Comparison of ENCODE assay signal across 13 cellular contexts in the genomic region with DNA sequence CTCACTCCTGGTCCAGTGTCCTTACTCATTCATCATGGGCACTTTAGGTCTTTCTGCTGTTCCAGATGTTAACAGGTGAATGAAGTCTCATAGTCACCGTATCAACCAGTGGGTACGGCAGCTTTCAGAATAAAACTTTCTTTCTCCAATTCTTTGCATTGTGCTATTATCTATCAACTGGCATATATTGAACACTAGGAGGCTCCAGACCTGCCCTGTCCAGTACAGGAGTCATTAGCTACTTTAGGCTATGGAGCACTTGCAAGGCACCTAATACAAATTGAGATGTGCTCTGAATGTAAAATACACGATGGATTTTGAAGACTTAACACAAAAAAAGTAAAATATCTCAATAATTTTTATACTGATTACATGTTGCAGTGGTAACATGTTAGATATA. TPM values are rescaled to one million over a fixed set of nuclear protein-coding genes. Genes with fewer than 3 reads are reported as not detected.
DNase-seq lines count a peak whose midpoint lies in the region; ATAC-seq and TF ChIP-seq lines count a peak whose summit lies in the region.
"Had no signal": no experiment of that assay in that cellular context is flagged by ENCODE, and none has a peak within 500 bp of the region (broad histone marks: within the 10 kb centered on the region; RNA-seq: fewer than 3 reads in every experiment).

No MANE protein-coding gene starts in this region.

- no peaks in the 10 kb centered on the region for H3K79me2 ChIP-seq in OCI-LY1 (ENCODE audit: insufficient read depth, low read length)

- CTCF ChIA-PET in HEK293T (lab: Yijun Ruan, JAX) = interaction anchor here (1.0 kb wide), 1 partner anchor 45 kb away, joined by 4 read pairs; no protein-coding TSS in a partner anchor

- peaks cover 8% of the 10 kb centered on the region for H3K4me1 Mint-ChIP-seq in endodermal cell
- H3K4me1 Mint-ChIP-seq: activated CD4-positive, alpha-beta memory T cell treated with anti-CD3 and anti-CD28 coated beads, Interleukin-2, amount 10 ng/mL, durations not matched to agents 7 days and 5 days had no signal

- H3K4me3 Mint-ChIP-seq in endodermal cell = no peak overlapping the region
- H3K4me3 Mint-ChIP-seq: activated CD4-positive, alpha-beta memory T cell treated with anti-CD3 and anti-CD28 coated beads, Interleukin-2, amount 10 ng/mL, durations not matched to agents 7 days and 5 days had no signal

- POLR2A ChIA-PET in HEK293T (lab: Yijun Ruan, JAX) = no interaction called here

- H3F3A ChIP-seq in OCI-LY1 (ENCODE audit: insufficient read depth, low read length) = peaks cover 6% of the 10 kb centered on the region

- no peak overlapping the region for H2AFZ ChIP-seq in OCI-LY1 (ENCODE audit: low read length)

- intact Hi-C loops in left ventricle myocardium superior (cut with micrococcal nuclease) = no loop called here

- H3K27me3 ChIP-seq in cardiac muscle cell = no peaks in the 10 kb centered on the region
- no peaks in the 10 kb centered on the region for H3K27me3 ChIP-seq in OCI-LY1 (ENCODE audit: insufficient read depth, low read length)
- H3K27me3 ChIP-seq in endodermal cell (ENCODE audit: control insufficient read depth, insufficient read depth, low read length, poor library complexity, severe bottlenecking) = no peaks in the 10 kb centered on the region
- H3K27me3 ChIP-seq: SJSA1 had no signal

- H3K9me3 ChIP-seq in cardiac muscle cell (ENCODE audit: low read depth) (no peaks in the 10 kb centered on the region), OCI-LY1 (ENCODE audit: low read length) (no peaks in the 10 kb centered on the region), endodermal cell (ENCODE audit: control insufficient read depth, low read length) (peaks cover 47% of the 10 kb centered on the region)
- H3K9me3 ChIP-seq: SJSA1 had no signal

- H3K9me2 ChIP-seq in OCI-LY1 (ENCODE audit: low read depth, low read length) = no peaks in the 10 kb centered on the region

- H4K20me1 ChIP-seq in OCI-LY1 (ENCODE audit: insufficient read depth, low read length) = no peaks in the 10 kb centered on the region

- H3K9ac ChIP-seq in OCI-LY1 (ENCODE audit: low read length) = no peak overlapping the region
- H3K9ac ChIP-seq in endodermal cell (ENCODE audit: extremely low read depth, low read length, poor library complexity, severe bottlenecking) = no peak overlapping the region

- H3K4me2 ChIP-seq in OCI-LY1 (ENCODE audit: low read length) = no peak overlapping the region

- H3K9me3 Mint-ChIP-seq in endodermal cell = peaks cover 46% of the 10 kb centered on the region

- no peaks in the 10 kb centered on the region for H3K4me1 ChIP-seq in cardiac muscle cell (ENCODE audit: low read depth)
- peaks cover 19% of the 10 kb centered on the region for H3K4me1 ChIP-seq in OCI-LY1 (ENCODE audit: insufficient read depth, low read length, severe bottlenecking)
- H3K4me1 ChIP-seq in endodermal cell (ENCODE audit: control insufficient read depth, insufficient read depth, low read length) = no peaks in the 10 kb centered on the region
- H3K4me1 ChIP-seq: SJSA1 had no signal

- no peak overlapping the region for H3K27ac ChIP-seq in cardiac muscle cell
- no peak overlapping the region for H3K27ac ChIP-seq in OCI-LY1 (ENCODE audit: low read depth, low read length, poor library complexity, severe bottlenecking)
- no peak overlapping the region for H3K27ac ChIP-seq in endodermal cell (ENCODE audit: low read depth, low read length)
- H3K27ac ChIP-seq: SJSA1 had no signal

- TF ChIP-seq CTCF in cardiac muscle cell (IDR thresholded peaks at IDR 0.05; ENCODE audit: low read depth, low read length) (peak; percentile 18), OCI-LY1 (IDR thresholded peaks at IDR 0.05; ENCODE audit: low read length) (peak; percentile 14; the same call in 1 of the 2 replicates), endodermal cell (conservative IDR thresholded peaks at IDR 0.05) (peak; percentile 46)

- no peaks in the 10 kb centered on the region for H3K27me3 Mint-ChIP-seq in endodermal cell (ENCODE audit: insufficient read depth)
- H3K27me3 Mint-ChIP-seq: activated CD4-positive, alpha-beta memory T cell treated with anti-CD3 and anti-CD28 coated beads, Interleukin-2, amount 10 ng/mL, durations not matched to agents 7 days and 5 days had no signal

- no peak for ATAC-seq in left ventricle myocardium superior
- ATAC-seq in GM21717 (IDR thresholded peaks at IDR 0.05; ENCODE audit: unreplicated experiment) = no peak

- peaks cover 13% of the 10 kb centered on the region for H3K36me3 ChIP-seq in cardiac muscle cell
- H3K36me3 ChIP-seq in OCI-LY1 (ENCODE audit: insufficient read depth, low read length) = peaks cover 31% of the 10 kb centered on the region
- peaks cover 43% of the 10 kb centered on the region for H3K36me3 ChIP-seq in endodermal cell (ENCODE audit: control insufficient read depth, insufficient read depth, low read length)
- H3K36me3 ChIP-seq: SJSA1 had no signal

- WGBS in endodermal cell (ENCODE audit: insufficient coverage in 1 of 2, insufficient read length in 1 of 2), 2 experiments = 94 to 96% methylated on average over 2 of the region's 3 CpGs

- no peak for DNase-seq in cardiac muscle cell (ENCODE audit: low read depth in 1 of 2, low spot score in 1 of 2)
- no peak for DNase-seq in left ventricle myocardium superior
- DNase-seq in endodermal cell = no peak
- no peak for DNase-seq in NCI-H1092 (lab: John Stamatoyannopoulos, UW)
- DNase-seq in NCI-H2227 (lab: John Stamatoyannopoulos, UW; ENCODE audit: unreplicated experiment) = no peak
- no peak for DNase-seq in HEK293T (ENCODE audit: extremely low spot score)
- DNase-seq: activated CD4-positive, alpha-beta memory T cell treated with anti-CD3 and anti-CD28 coated beads, Interleukin-2, amount 10 ng/mL, durations not matched to agents 7 days and 5 days; Calu3; NCI-H2081 treated with DMSO at 0.1 percent for 48 hours had no signal

- H3K36me3 Mint-ChIP-seq in endodermal cell (ENCODE audit: low read depth) = peaks cover 70% of the 10 kb centered on the region

- no peak overlapping the region for H3K27ac Mint-ChIP-seq in endodermal cell
- H3K27ac Mint-ChIP-seq: activated CD4-positive, alpha-beta memory T cell treated with anti-CD3 and anti-CD28 coated beads, Interleukin-2, amount 10 ng/mL, durations not matched to agents 7 days and 5 days; activated T-helper 2 cell treated with anti-CD3 and anti-CD28 coated beads, Interferon-gamma antibody, Interleukin-2, Interleukin-4, amounts not matched to agents 10 μg/mL and 5 μg/mL and 100 μg/mL, durations not matched to agents 14 hours and 24 hours and 36 hours had no signal

- H3K4me3 ChIP-seq in cardiac muscle cell (no peak overlapping the region), OCI-LY1 (ENCODE audit: low read depth, low read length, poor library complexity, severe bottlenecking) (no peak overlapping the region), endodermal cell (ENCODE audit: low read length) (peak overlapping the region; percentile 42)
- H3K4me3 ChIP-seq: SJSA1 had no signal

TF ChIP-seq in HEK293T, 16 proteins besides CTCF, POLR2A, EP300 and RAD21:
- TF ChIP-seq NFRKB (IDR thresholded peaks at IDR 0.05) = no peak

RNA-seq across cellular contexts. Expression of a gene that starts 43.2 kb away (rescaled TPM):
- total RNA-seq in cardiac muscle cell (1.2 and 2.4 TPM in 2 replicates), left ventricle myocardium superior (0.55 TPM), endodermal cell (1 to 10 TPM; 4.4 to 5.4 TPM)
- 0.27 and 0.40 TPM in 2 replicates for polyA plus RNA-seq in cardiac muscle cell
- polyA plus RNA-seq in endodermal cell (2013, experiment 1 of 2) = 0.18 TPM
- polyA plus RNA-seq in endodermal cell (2013, experiment 2 of 2) = 0.21 TPM

RNA-seq across cellular contexts. Expression of a gene that starts 50.7 kb away (rescaled TPM):
- total RNA-seq in cardiac muscle cell = 47.6 and 48.0 TPM in 2 replicates
- polyA plus RNA-seq in cardiac muscle cell = 26.7 and 31.0 TPM in 2 replicates
- total RNA-seq in left ventricle myocardium superior = 60.7 TPM
- 10 to 100 TPM; 72.2 to 77.1 TPM for total RNA-seq in endodermal cell
- 37.0 TPM for polyA plus RNA-seq in endodermal cell (2013, experiment 1 of 2)
- polyA plus RNA-seq in endodermal cell (2013, experiment 2 of 2) = 40.2 TPM
